In genomic region chr1:27154991-27155781, GRCh38 we compare ENCODE assay signal across 8 cellular contexts. TPM values are rescaled to one million over a fixed set of nuclear protein-coding genes. Genes with fewer than 3 reads are reported as not detected.
DNase-seq lines count a peak whose midpoint lies in the region; FAIRE-seq and TF ChIP-seq lines count a peak whose summit lies in the region.

Gene SLC9A1 (minus strand): TSS chr1:27155125. CDS start chr1:27154334, 791 bp downstream.

- peak within 1 kb of the TSS; percentile 99 for H3K4me2 ChIP-seq in Loucy (ENCODE audit: low read depth, low read length, poor library complexity, severe bottlenecking)
- peak within 1 kb of the TSS; percentile 90 for H3K4me2 ChIP-seq in neuronal stem cell (ENCODE audit: insufficient read depth, low read length, poor library complexity, severe bottlenecking)

- H3K36me3 ChIP-seq in Loucy (ENCODE audit: insufficient read depth, low read length) (no peaks in the 10 kb centered on the region), SJCRH30 (no peaks in the 10 kb centered on the region), neuronal stem cell (replicated peaks in 1 of 2; ENCODE audit: control insufficient read depth in 2 of 2, insufficient read depth in 2 of 2, low read length in 2 of 2) (no peaks in the 10 kb centered on the region)

- peaks cover 7% of the 10 kb centered on the region for H3K79me1 ChIP-seq in neuronal stem cell (ENCODE audit: low read depth, low read length)

- H2AFZ ChIP-seq in Loucy (ENCODE audit: low read length) (peak within 1 kb of the TSS; percentile 96), neuronal stem cell (ENCODE audit: low read length) (peak within 1 kb of the TSS; percentile 88)

- H2BK120ac ChIP-seq in neuronal stem cell (ENCODE audit: low read depth, low read length) = no peak within 1 kb of the TSS

- DNase-seq in G401 (ENCODE audit: low spot score) (peak; percentile 94), H54 (ENCODE audit: insufficient read length, low spot score) (peak; percentile 61), SJCRH30 (peak; percentile 94 to 95), foreskin melanocyte (peak; percentile 78), neuronal stem cell (ENCODE audit: low spot score) (peak; percentile 89), substantia nigra (lab: John Stamatoyannopoulos, UW) (peak; percentile 29 to 96 (median 88))
- DNase-seq in activated naive CD4-positive, alpha-beta T cell (lab: John Stamatoyannopoulos, UW) = peak; percentile 89 to 93 (median 91)

- no peak within 1 kb of the TSS for H4K8ac ChIP-seq in neuronal stem cell (ENCODE audit: low read depth, low read length)

- peaks cover 21% of the 10 kb centered on the region for H4K20me1 ChIP-seq in Loucy (ENCODE audit: insufficient read depth, low read length, poor library complexity, severe bottlenecking)

- in situ Hi-C loops in G401 (cut with HindIII; ENCODE audit: low sequenced_read_pairs) = no loop called here

- whole genome bisulfite sequencing in neuronal stem cell (ENCODE audit: extremely low coverage in 2 of 2, insufficient read length in 2 of 2, insufficient replicate concordance in 1 of 2), 2 donors = no CpG with 5 or more reads among the region's 40 CpGs

- H3K4me1 ChIP-seq in Loucy (ENCODE audit: insufficient read depth, low read length, poor library complexity, severe bottlenecking) = peaks cover 46% of the 10 kb centered on the region
- H3K4me1 ChIP-seq in SJCRH30 = peaks cover 3% of the 10 kb centered on the region; the same call in 1 of the 2 replicates
- H3K4me1 ChIP-seq in neuronal stem cell (ENCODE audit: control insufficient read depth in 2 of 2, insufficient read depth in 1 of 2, low read depth in 1 of 2, low read length in 2 of 2) = peaks cover 21 to 24% of the 10 kb centered on the region in 2 donors

- H3K27me3 ChIP-seq in Loucy (ENCODE audit: insufficient read depth, low read length, poor library complexity, severe bottlenecking) = no peaks in the 10 kb centered on the region
- no peaks in the 10 kb centered on the region for H3K27me3 ChIP-seq in SJCRH30
- H3K27me3 ChIP-seq in neuronal stem cell (ENCODE audit: control insufficient read depth in 3 of 3, insufficient read depth in 3 of 3, low read depth in 1 of 3, low read length in 3 of 3) = no peaks in the 10 kb centered on the region

- H3K27ac ChIP-seq in SJCRH30 = peak within 1 kb of the TSS; percentile 43
- no peak within 1 kb of the TSS for H3K27ac ChIP-seq in neuronal stem cell (replicated peaks; ENCODE audit: low read length)
- peak within 1 kb of the TSS; percentile 75 for H3K27ac ChIP-seq in substantia nigra (ENCODE audit: low read depth, low read length, poor library complexity, severe bottlenecking)

- H3K4ac ChIP-seq in neuronal stem cell (ENCODE audit: low read length) = no peak within 1 kb of the TSS

- TF ChIP-seq POLR2A in H54 (IDR thresholded peaks at IDR 0.05; ENCODE audit: low read depth, low read length) = peak; percentile 96

- H3K9me2 ChIP-seq in Loucy (replicated peaks; ENCODE audit: low read depth, low read length) = no peaks in the 10 kb centered on the region

- peak; percentile 81 for TF ChIP-seq CTCF in Loucy (conservative IDR thresholded peaks at IDR 0.05; ENCODE audit: low read length)

- H3K9me3 ChIP-seq in Loucy (ENCODE audit: insufficient read depth, low read depth, low read length) (no peaks in the 10 kb centered on the region), SJCRH30 (replicated peaks) (no peaks in the 10 kb centered on the region), neuronal stem cell (replicated peaks in 1 of 2; ENCODE audit: control insufficient read depth in 2 of 2, insufficient read depth in 1 of 2, low read depth in 1 of 2, low read length in 2 of 2) (no peaks in the 10 kb centered on the region)

- H4K91ac ChIP-seq in neuronal stem cell (ENCODE audit: low read depth, low read length, poor library complexity) = no peak within 1 kb of the TSS

- H3K18ac ChIP-seq in neuronal stem cell (ENCODE audit: low read length) = peak within 1 kb of the TSS; percentile 15

- no peak for FAIRE-seq in H54 (lab: Jason Lieb, UNC)

- no peaks in the 10 kb centered on the region for H3F3A ChIP-seq in Loucy (ENCODE audit: low read depth)

- peak within 1 kb of the TSS; percentile 99 for H3K4me3 ChIP-seq in Loucy (ENCODE audit: low read length, poor library complexity, severe bottlenecking)
- peak within 1 kb of the TSS; percentile 64 for H3K4me3 ChIP-seq in SJCRH30
- H3K4me3 ChIP-seq in neuronal stem cell (ENCODE audit: low read length in 2 of 2) = peak within 1 kb of the TSS; percentile 59 to 83

- H3K9ac ChIP-seq in Loucy (ENCODE audit: low read depth, low read length, poor library complexity, severe bottlenecking) = peak within 1 kb of the TSS; percentile 93
- H3K9ac ChIP-seq in neuronal stem cell (ENCODE audit: low read depth, low read length, poor library complexity) = peak within 1 kb of the TSS; percentile 86

- no peak within 1 kb of the TSS for H2AK5ac ChIP-seq in neuronal stem cell (ENCODE audit: low read depth, low read length)

- H2BK12ac ChIP-seq in neuronal stem cell (ENCODE audit: low read length) = no peak within 1 kb of the TSS

- H2BK15ac ChIP-seq in neuronal stem cell (ENCODE audit: low read length) = peak within 1 kb of the TSS; percentile 2

- H3K79me2 ChIP-seq in Loucy (ENCODE audit: insufficient read depth, low read length) = peaks cover 44% of the 10 kb centered on the region

- peak within 1 kb of the TSS; percentile 82 for H2BK5ac ChIP-seq in neuronal stem cell (ENCODE audit: low read length)

- peak within 1 kb of the TSS; percentile 25 for H3K14ac ChIP-seq in neuronal stem cell (ENCODE audit: low read length)

- H3K23ac ChIP-seq in neuronal stem cell (ENCODE audit: low read depth, low read length, poor library complexity) = peak within 1 kb of the TSS; percentile 99

RNA-seq across cellular contexts. Expression of gene SLC9A1, which starts in this region (rescaled TPM):
- total RNA-seq in G401 (2014; rRNA removed; shearing (Covaris generic)) = 1.4 and 4.2 TPM in 2 replicates
- total RNA-seq in SJCRH30 (2014; rRNA removed; shearing (Covaris generic)) = 7.4 and 8.4 TPM in 2 replicates
- 9.4 TPM for polyA plus RNA-seq in neuronal stem cell (2013, experiment 1 of 2)
- polyA plus RNA-seq in neuronal stem cell (2013, experiment 2 of 2) = 9.4 TPM
